ENCODE assay signal across 17 cellular contexts in genomic region chr11:21622995-21623394, GRCh38.
"Had no signal": no experiment of that assay in that cellular context is flagged by ENCODE, and none has a peak within 500 bp of the region (broad histone marks: within the 10 kb centered on the region; RNA-seq: fewer than 3 reads in every experiment).

No MANE protein-coding gene starts in this region.

- ATAC-seq: activated CD4-positive, CD25-positive, alpha-beta regulatory T cell treated with anti-CD3 and anti-CD28 coated beads, Interleukin-2, amount 50 U/mL, for 24 hours; activated naive CD8-positive, alpha-beta T cell treated with anti-CD3 and anti-CD28 coated beads, Interleukin-2, amount 50 U/mL, for 24 hours; gastroesophageal sphincter; left lobe of liver had no signal

- FAIRE-seq: islet of Langerhans had no signal

- H3K27ac ChIP-seq: ascending aorta, cardiac muscle cell, dorsolateral prefrontal cortex, gastroesophageal sphincter, neural progenitor cell, stomach, thoracic aorta had no signal

- H3K4me3 ChIP-seq: ascending aorta, cardiac muscle cell, dorsolateral prefrontal cortex, gastroesophageal sphincter, neural progenitor cell, stomach, thoracic aorta had no signal

- H3K9ac ChIP-seq: neural progenitor cell had no signal

- DNase-seq: activated naive CD4-positive, alpha-beta T cell treated with Interleukin-2 at 50 U/mL for 16 hours; activated naive CD8-positive, alpha-beta T cell treated with anti-CD3 and anti-CD28 coated beads, Interleukin-2, amount 50 U/mL, for 24 hours; activated T-cell treated with anti-CD3 and anti-CD28 coated beads for 4 hours; dorsolateral prefrontal cortex; endodermal cell; naive B cell; stimulated activated CD4-positive, alpha-beta T cell treated with anti-CD3 and anti-CD28 coated beads, Interleukin-12 subunit alpha, Interleukin-12 subunit beta, amount 100 ng/mL, for 4 hours; stimulated activated CD4-positive, alpha-beta T cell treated with anti-CD3 and anti-CD28 coated beads, Interleukin-2, amount 100 ng/mL, for 24 hours; stomach had no signal

- H3K9me3 ChIP-seq: ascending aorta, gastroesophageal sphincter, thoracic aorta had no signal

- H3K27me3 ChIP-seq: ascending aorta, cardiac muscle cell, gastroesophageal sphincter, neural progenitor cell, stomach had no signal

- H3K36me3 ChIP-seq: ascending aorta, cardiac muscle cell, gastroesophageal sphincter, neural progenitor cell, stomach, thoracic aorta had no signal

- H3K4me1 ChIP-seq: ascending aorta, neural progenitor cell, stomach had no signal
